9 cellular contexts compared by ENCODE assay signal in genomic region chr1:234214911-234215892, GRCh38.
DNase-seq lines count a peak whose midpoint lies in the region; ATAC-seq and TF ChIP-seq lines count a peak whose summit lies in the region.
"Had no signal": no experiment of that assay in that cellular context is flagged by ENCODE, and none has a peak within 500 bp of the region (broad histone marks: within the 10 kb centered on the region; RNA-seq: fewer than 3 reads in every experiment).

No MANE protein-coding gene starts in this region.

- no peak for TF ChIP-seq RAD21 in SK-N-SH (IDR thresholded peaks at IDR 0.05; ENCODE audit: low read length)

- POLR2A ChIA-PET in SK-N-SH (lab: Yijun Ruan, JAX): no interaction called here
- POLR2A ChIA-PET in activated CD8-positive, alpha-beta T cell treated with anti-CD3 and anti-CD28 coated beads, Interleukin-2, amount 10 ng/mL, durations not matched to agents 7 days and 5 days (lab: Charles Lee): interaction anchor here (1.4 kb wide), 1 partner anchor 158 kb away, joined by 3 read pairs; the partner anchor contains the start of gene COA6

- H3K4me1 Mint-ChIP-seq in activated CD8-positive, alpha-beta T cell treated with anti-CD3 and anti-CD28 coated beads, Interleukin-2, amount 10 ng/mL, durations not matched to agents 7 days and 5 days (ENCODE audit: low read depth): peaks cover 57% of the 10 kb centered on the region
- H3K4me1 Mint-ChIP-seq in stimulated activated effector memory CD8-positive, alpha-beta T cell treated with anti-CD3 and anti-CD28 coated beads, Interleukin-12 subunit alpha, Interleukin-12 subunit beta, amount 100 ng/mL, for 72 hours: peaks cover 33% of the 10 kb centered on the region

- intact Hi-C loops in spleen (cut with DNase I; ENCODE audit: low total_unique reads) (no loop called here), ovary (cut with DNase I) (no loop called here)

- H3K27me3 Mint-ChIP-seq in activated CD8-positive, alpha-beta T cell treated with anti-CD3 and anti-CD28 coated beads, Interleukin-2, amount 10 ng/mL, durations not matched to agents 7 days and 5 days (ENCODE audit: low read depth): peaks cover 4% of the 10 kb centered on the region

- no peaks in the 10 kb centered on the region for H3K9me3 Mint-ChIP-seq in activated CD8-positive, alpha-beta T cell treated with anti-CD3 and anti-CD28 coated beads, Interleukin-2, amount 10 ng/mL, durations not matched to agents 7 days and 5 days (ENCODE audit: insufficient read depth)
- H3K9me3 Mint-ChIP-seq in stimulated activated effector memory CD8-positive, alpha-beta T cell treated with anti-CD3 and anti-CD28 coated beads, Interleukin-12 subunit alpha, Interleukin-12 subunit beta, amount 100 ng/mL, for 72 hours: no peaks in the 10 kb centered on the region

- H3K27me3 ChIP-seq in SK-N-SH (ENCODE audit: insufficient read depth): no peaks in the 10 kb centered on the region
- peaks cover 4% of the 10 kb centered on the region for H3K27me3 ChIP-seq in iPS-15b (ENCODE audit: control insufficient read depth, insufficient read depth, low read length)
- H3K27me3 ChIP-seq in spleen (replicated peaks in 1 of 7): peaks cover 0 to 60% (median 30%) of the 10 kb centered on the region in 7 donors
- no peaks in the 10 kb centered on the region for H3K27me3 ChIP-seq in ovary

- H3F3A ChIP-seq in SK-N-SH (replicated peaks; ENCODE audit: insufficient read depth): no peaks in the 10 kb centered on the region

- DNase-seq in SK-N-SH: no peak
- DNase-seq in activated CD8-positive, alpha-beta T cell treated with anti-CD3 and anti-CD28 coated beads, Interleukin-2, amount 10 ng/mL, durations not matched to agents 7 days and 5 days: no peak
- no peak for DNase-seq in stimulated activated effector memory CD8-positive, alpha-beta T cell treated with anti-CD3 and anti-CD28 coated beads, Interleukin-12 subunit alpha, Interleukin-12 subunit beta, amount 100 ng/mL, for 72 hours (ENCODE audit: low spot score in 2 of 2)
- DNase-seq in spleen: no peak
- no peak for DNase-seq in ovary

- H3K36me3 ChIP-seq in SK-N-SH (replicated peaks in 1 of 2; ENCODE audit: control insufficient read depth in 1 of 2, insufficient read depth in 2 of 2, low read length in 1 of 2) (no peaks in the 10 kb centered on the region), iPS-15b (ENCODE audit: control insufficient read depth, insufficient read depth, low read length) (no peaks in the 10 kb centered on the region), spleen (no peaks in the 10 kb centered on the region), ovary (no peaks in the 10 kb centered on the region)

- CTCF ChIA-PET in SK-N-SH (lab: Yijun Ruan, JAX): interaction anchor here (1.1 to 10.1 kb wide), 5 partner anchors 61 to 114 kb away, joined by 3 to 190 read pairs (median 9); no protein-coding TSS in a partner anchor
- CTCF ChIA-PET in activated CD8-positive, alpha-beta T cell treated with anti-CD3 and anti-CD28 coated beads, Interleukin-2, amount 10 ng/mL, durations not matched to agents 7 days and 5 days (lab: Charles Lee): interaction anchor here (0.9 to 9.4 kb wide), 7 partner anchors 10 to 111 kb away, joined by 3 to 180 read pairs (median 13); no protein-coding TSS in a partner anchor

- WGBS in SK-N-SH (ENCODE audit: low lambda C conversion rate): 72% methylated on average over 16 of the region's 20 CpGs
- WGBS in spleen, 5 donors: 48 to 61% (median 57%) methylated on average over 17 to 20 of the region's 20 CpGs
- 44 to 52% (median 46%) methylated on average over 18 to 20 of the region's 20 CpGs for WGBS in ovary, 3 donors

- no peak overlapping the region for H3K27ac ChIP-seq in SK-N-SH (ENCODE audit: low read depth in 2 of 2, low read length in 1 of 2)
- H3K27ac ChIP-seq in spleen: no peak overlapping the region
- no peak overlapping the region for H3K27ac ChIP-seq in ovary
- H3K27ac ChIP-seq: KMS-11 had no signal

- TF ChIP-seq POLR2A in spleen (IDR thresholded peaks at IDR 0.05) (no peak), ovary (IDR thresholded peaks at IDR 0.05) (no peak)

- H3K4me2 ChIP-seq in SK-N-SH: peak overlapping the region; percentile 85
- H3K4me2 ChIP-seq: KMS-11 had no signal

- H4K20me1 ChIP-seq in SK-N-SH (ENCODE audit: insufficient read depth): no peaks in the 10 kb centered on the region

- H3K9ac ChIP-seq in SK-N-SH (0 out of 2 replicates have a peak overlapping the region, but pooled peaks have one; percentile 40), iPS-15b (ENCODE audit: low read depth, low read length) (no peak overlapping the region)
- H3K9ac ChIP-seq: KMS-11 had no signal

- H3K27ac Mint-ChIP-seq in activated CD8-positive, alpha-beta T cell treated with anti-CD3 and anti-CD28 coated beads, Interleukin-2, amount 10 ng/mL, durations not matched to agents 7 days and 5 days: peak overlapping the region; percentile 79
- H3K27ac Mint-ChIP-seq in stimulated activated effector memory CD8-positive, alpha-beta T cell treated with anti-CD3 and anti-CD28 coated beads, Interleukin-12 subunit alpha, Interleukin-12 subunit beta, amount 100 ng/mL, for 72 hours: no peak overlapping the region

- no peak for TF ChIP-seq CTCF in SK-N-SH (IDR thresholded peaks at IDR 0.05)
- TF ChIP-seq CTCF in spleen (IDR thresholded peaks at IDR 0.05 in 8 of 11, conservative IDR thresholded peaks at IDR 0.05 in 3 of 11): no peak
- TF ChIP-seq CTCF in ovary (IDR thresholded peaks at IDR 0.05): no peak

- peak overlapping the region; percentile 72 for H3K4me3 Mint-ChIP-seq in activated CD8-positive, alpha-beta T cell treated with anti-CD3 and anti-CD28 coated beads, Interleukin-2, amount 10 ng/mL, durations not matched to agents 7 days and 5 days
- H3K4me3 Mint-ChIP-seq in stimulated activated effector memory CD8-positive, alpha-beta T cell treated with anti-CD3 and anti-CD28 coated beads, Interleukin-12 subunit alpha, Interleukin-12 subunit beta, amount 100 ng/mL, for 72 hours: peak overlapping the region; percentile 74

- peaks cover 0 to 5% of the 10 kb centered on the region in 2 experiments; a peak in 1 of 4 replicates for H3K4me1 ChIP-seq in SK-N-SH (ENCODE audit: control insufficient read depth in 1 of 2, insufficient read depth in 2 of 2, low read depth in 1 of 2, low read length in 1 of 2)
- no peaks in the 10 kb centered on the region for H3K4me1 ChIP-seq in iPS-15b (ENCODE audit: control insufficient read depth, insufficient read depth, low read length)
- peaks cover 3 to 33% (median 19%) of the 10 kb centered on the region in 6 donors for H3K4me1 ChIP-seq in spleen
- H3K4me1 ChIP-seq in ovary (ENCODE audit: insufficient read depth): no peaks in the 10 kb centered on the region

- H3K4me3 ChIP-seq in SK-N-SH (ENCODE audit: low read depth in 2 of 2, low read length in 1 of 2): peak overlapping the region; percentile 48 to 51; a peak in 2 of 4 replicates
- peak overlapping the region; percentile 65 for H3K4me3 ChIP-seq in iPS-15b (ENCODE audit: low read depth, low read length)
- peak overlapping the region in 3 of 8 donors; percentile 44 to 65 (median 45) for H3K4me3 ChIP-seq in spleen
- H3K4me3 ChIP-seq in ovary: no peak overlapping the region

- no peaks in the 10 kb centered on the region for H3K9me2 ChIP-seq in SK-N-SH

- peaks cover 27% of the 10 kb centered on the region for H3K36me3 Mint-ChIP-seq in activated CD8-positive, alpha-beta T cell treated with anti-CD3 and anti-CD28 coated beads, Interleukin-2, amount 10 ng/mL, durations not matched to agents 7 days and 5 days (ENCODE audit: low read depth)
- H3K36me3 Mint-ChIP-seq in stimulated activated effector memory CD8-positive, alpha-beta T cell treated with anti-CD3 and anti-CD28 coated beads, Interleukin-12 subunit alpha, Interleukin-12 subunit beta, amount 100 ng/mL, for 72 hours: no peaks in the 10 kb centered on the region

- no peak; the same call in 2 of the 3 replicates for ATAC-seq in SK-N-SH treated with all-trans-retinoic acid at 6 μM for 48 hours
- ATAC-seq in activated CD8-positive, alpha-beta T cell treated with anti-CD3 and anti-CD28 coated beads, Interleukin-2, amount 10 ng/mL, durations not matched to agents 7 days and 5 days: no peak
- no peak for ATAC-seq in stimulated activated effector memory CD8-positive, alpha-beta T cell treated with anti-CD3 and anti-CD28 coated beads, Interleukin-12 subunit alpha, Interleukin-12 subunit beta, amount 100 ng/mL, for 72 hours
- ATAC-seq in GM19452 (IDR thresholded peaks at IDR 0.05; ENCODE audit: unreplicated experiment): no peak

- H2AFZ ChIP-seq in SK-N-SH (ENCODE audit: low read depth): peak overlapping the region; percentile 79; the same call in 1 of the 2 replicates

- H3K9me3 ChIP-seq in SK-N-SH (no peaks in the 10 kb centered on the region), iPS-15b (ENCODE audit: control insufficient read depth, insufficient read depth, low read length) (no peaks in the 10 kb centered on the region), spleen (no peaks in the 10 kb centered on the region), ovary (no peaks in the 10 kb centered on the region)

- no peaks in the 10 kb centered on the region for H3K79me2 ChIP-seq in SK-N-SH (ENCODE audit: insufficient read depth)

- TF ChIP-seq EP300 in SK-N-SH (IDR thresholded peaks at IDR 0.05; ENCODE audit: borderline replicate concordance in 1 of 2, low read depth in 1 of 2, low read length in 1 of 2): no peak
- no peak for TF ChIP-seq EP300 in ovary (IDR thresholded peaks at IDR 0.05)

TF ChIP-seq in SK-N-SH, 30 proteins besides CTCF, POLR2A, EP300 and RAD21 (continues in another document):
- TF ChIP-seq FOXJ3 (CRISPR knock-in tag; IDR thresholded peaks at IDR 0.05) (no peak), TAF1 (IDR thresholded peaks at IDR 0.05; ENCODE audit: borderline replicate concordance, low read depth, low read length) (no peak), TCF12 (IDR thresholded peaks at IDR 0.05) (no peak), RFX5 (IDR thresholded peaks at IDR 0.05; ENCODE audit: low read length) (no peak), CHD2 (IDR thresholded peaks at IDR 0.05; ENCODE audit: low read length, partially characterized antibody) (no peak)

TF ChIP-seq in SK-N-SH treated with all-trans-retinoic acid at 6 μM for 48 hours, 23 proteins besides CTCF, POLR2A, EP300 and RAD21:
- TF ChIP-seq ZNF8 (CRISPR knock-in tag; IDR thresholded peaks at IDR 0.05): no peak
- TF ChIP-seq ISL1 (CRISPR knock-in tag; IDR thresholded peaks at IDR 0.05): no peak
